8 cellular contexts compared by ENCODE assay signal in the genomic region with DNA sequence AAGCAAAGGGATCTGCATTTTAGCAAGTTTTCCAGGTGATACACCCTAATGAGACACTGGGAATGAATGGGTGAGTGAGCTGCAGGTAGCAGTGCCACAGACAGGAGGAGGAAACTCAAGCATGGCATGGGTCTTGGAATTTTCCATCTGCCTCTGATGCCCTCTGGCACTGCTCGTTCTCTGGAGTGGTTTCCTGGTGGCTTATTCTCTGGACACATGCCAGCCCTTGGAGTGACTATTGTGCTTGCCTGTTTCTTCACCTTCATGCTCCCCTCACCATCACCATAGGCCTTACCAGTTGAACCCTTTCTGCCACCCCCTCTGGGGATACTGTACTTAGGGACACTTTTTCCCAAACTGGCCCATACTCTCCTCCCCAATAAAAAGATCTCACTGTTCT. TPM values are rescaled to one million over a fixed set of nuclear protein-coding genes. Genes with fewer than 3 reads are reported as not detected.
DNase-seq lines count a peak whose midpoint lies in the region; ATAC-seq and TF ChIP-seq lines count a peak whose summit lies in the region.

No MANE protein-coding gene starts in this region.

- peak overlapping the region; percentile 95; the same call in 1 of the 2 replicates for H3K4me3 ChIP-seq in iPS-18c (ENCODE audit: insufficient read depth, low read depth, low read length)
- H3K4me3 ChIP-seq in transverse colon = peak overlapping the region in 2 of 4 donors; percentile 66 to 92

- TF ChIP-seq CTCF in VCaP (conservative IDR thresholded peaks at IDR 0.05) (no peak), transverse colon (IDR thresholded peaks at IDR 0.05) (no peak)

- 32 to 33% methylated on average over 1 of the region's 1 CpG for WGBS in transverse colon (ENCODE audit: low coverage in 1 of 2), 2 donors

- intact Hi-C loops in transverse colon (cut with DNase I; ENCODE audit: low total_unique reads) (no loop called here), posterior cingulate gyrus (cut with DNase I) (no loop called here)

- H3K4me3 Mint-ChIP-seq in activated naive CD4-positive, alpha-beta T cell treated with anti-CD3 and anti-CD28 coated beads, Interleukin-2, amount 50 U/mL, for 24 hours = peak overlapping the region; percentile 95

- peaks cover 31% of the 10 kb centered on the region for H3K4me1 Mint-ChIP-seq in activated naive CD4-positive, alpha-beta T cell treated with anti-CD3 and anti-CD28 coated beads, Interleukin-2, amount 50 U/mL, for 24 hours

- H3K27ac ChIP-seq in VCaP (peak overlapping the region; percentile 79), transverse colon (peak overlapping the region in 3 of 4 donors; percentile 88 to 93 (median 92))

- TF ChIP-seq POLR2A in transverse colon (IDR thresholded peaks at IDR 0.05) = no peak

- no peak for DNase-seq in activated naive CD4-positive, alpha-beta T cell treated with Interleukin-2 at 50 U/mL for 16 hours
- DNase-seq in transverse colon (peak; percentile 40), NCI-H1417 treated with DMSO at 0.1 percent for 48 hours (lab: John Stamatoyannopoulos, UW) (no peak), posterior cingulate gyrus (no peak)

- H3K4me1 ChIP-seq in transverse colon = peaks cover 18 to 62% (median 52%) of the 10 kb centered on the region in 4 donors

- H3K27me3 Mint-ChIP-seq in activated naive CD4-positive, alpha-beta T cell treated with anti-CD3 and anti-CD28 coated beads, Interleukin-2, amount 50 U/mL, for 24 hours = no peaks in the 10 kb centered on the region

- ATAC-seq in GM19397 (IDR thresholded peaks at IDR 0.05; ENCODE audit: unreplicated experiment) = no peak

- in situ Hi-C loops in transverse colon (cut with MboI; ENCODE audit: low pct_ligation_motif_present in 1 of 4, low pct_unique_long_range_greater_than_20kb in 1 of 4, low sequenced_read_pairs in 3 of 4) = no loop called here

- H3K9me3 Mint-ChIP-seq in activated naive CD4-positive, alpha-beta T cell treated with anti-CD3 and anti-CD28 coated beads, Interleukin-2, amount 50 U/mL, for 24 hours = no peaks in the 10 kb centered on the region

- no peaks in the 10 kb centered on the region for H3K27me3 ChIP-seq in transverse colon

- peaks cover 2% of the 10 kb centered on the region for H3K36me3 Mint-ChIP-seq in activated naive CD4-positive, alpha-beta T cell treated with anti-CD3 and anti-CD28 coated beads, Interleukin-2, amount 50 U/mL, for 24 hours

- H3K27ac Mint-ChIP-seq in activated naive CD4-positive, alpha-beta T cell treated with anti-CD3 and anti-CD28 coated beads, Interleukin-2, amount 50 U/mL, for 24 hours = peak overlapping the region; percentile 94

- no peak for TF ChIP-seq EP300 in transverse colon (IDR thresholded peaks at IDR 0.05; ENCODE audit: low read depth)

- H3K36me3 ChIP-seq in transverse colon = peaks cover 0 to 6% (median under 1%) of the 10 kb centered on the region in 4 donors

- H3K9me3 ChIP-seq in iPS-18c (ENCODE audit: control insufficient read depth, insufficient read depth, low read length) (no peaks in the 10 kb centered on the region), transverse colon (no peaks in the 10 kb centered on the region)

RNA-seq across cellular contexts. Expression of a gene that starts 1.6 kb away (rescaled TPM):
- 10 to 100 TPM; 46.4 to 91.7 (median 57.6) TPM for total RNA-seq in transverse colon

RNA-seq across cellular contexts. Expression of a gene that starts 3.4 kb away (rescaled TPM):
- total RNA-seq in transverse colon = 100 to 1,000 TPM in 3 of 4 donors, 10 to 100 TPM in 1; 81.3 to 191 (median 143) TPM

RNA-seq across cellular contexts. Expression of a gene that starts 10.8 kb away (rescaled TPM):
- total RNA-seq in transverse colon = 1 to 10 TPM in 1 of 4 donors, under 1 TPM in 2, not detected in 1; 0.41 to 2.2 (median 0.95) TPM

RNA-seq across cellular contexts. Expression of a gene that starts 14.0 kb away (rescaled TPM):
- 1 to 10 TPM in 2 of 4 donors, under 1 TPM in 1, not detected in 1; 0.96 to 2.6 (median 1.3) TPM for total RNA-seq in transverse colon

RNA-seq across cellular contexts. Expression of a gene that starts 27.5 kb away (rescaled TPM):
- 10 to 100 TPM; 35.4 to 95.7 (median 66.2) TPM for total RNA-seq in transverse colon
